Comparison of ENCODE assay signal across 8 cellular contexts in genomic region chr13:94362411-94362909, GRCh38.
DNase-seq lines count a peak whose midpoint lies in the region; ATAC-seq and TF ChIP-seq lines count a peak whose summit lies in the region.

No MANE protein-coding gene starts in this region.

- peak; percentile 97 to 99 for TF ChIP-seq RAD21 in liver (IDR thresholded peaks at IDR 0.05)

- H3K9ac ChIP-seq in colonic mucosa (ENCODE audit: low read depth in 2 of 2, low read length in 2 of 2): no peak overlapping the region
- peak overlapping the region in 1 of 2 donors; percentile 23 for H3K9ac ChIP-seq in liver (ENCODE audit: low read depth in 1 of 2, low read length in 2 of 2)

- no peaks in the 10 kb centered on the region for H3K9me3 ChIP-seq in CD8-positive, alpha-beta T cell (ENCODE audit: low read length)
- no peaks in the 10 kb centered on the region for H3K9me3 ChIP-seq in colonic mucosa
- no peaks in the 10 kb centered on the region for H3K9me3 ChIP-seq in liver (ENCODE audit: control insufficient read depth in 4 of 4, low read length in 3 of 4)

- H3K9me3 Mint-ChIP-seq in CD8-positive, alpha-beta T cell: no peaks in the 10 kb centered on the region

- peak; percentile 83 for TF ChIP-seq CTCF in CD8-positive, alpha-beta T cell (IDR thresholded peaks at IDR 0.05)
- peak; percentile 83 for TF ChIP-seq CTCF in colonic mucosa (IDR thresholded peaks at IDR 0.05)
- TF ChIP-seq CTCF in liver (IDR thresholded peaks at IDR 0.05; ENCODE audit: low read depth, low read length, missing input control): peak; percentile 91

- H3K4me1 Mint-ChIP-seq in CD8-positive, alpha-beta T cell (ENCODE audit: low read depth): no peaks in the 10 kb centered on the region

- intact Hi-C loops in CD8-positive, alpha-beta T cell (cut with DNase I, micrococcal nuclease): loop anchor here in 1 of 2 experiments (10.0 kb wide), 1 partner anchor 1468 kb away; no protein-coding TSS in a partner anchor
- intact Hi-C loops in colonic mucosa (cut with DNase I): no loop called here

- no peaks in the 10 kb centered on the region for H3K36me3 ChIP-seq in CD8-positive, alpha-beta T cell (ENCODE audit: insufficient read depth, low read length)
- no peaks in the 10 kb centered on the region for H3K36me3 ChIP-seq in colonic mucosa
- H3K36me3 ChIP-seq in liver (ENCODE audit: control insufficient read depth in 4 of 4, insufficient read depth in 3 of 4, low read depth in 1 of 4, low read length in 3 of 4): no peaks in the 10 kb centered on the region

- no peak overlapping the region for H3K27ac ChIP-seq in CD8-positive, alpha-beta T cell (ENCODE audit: low read depth, low read length)
- H3K27ac ChIP-seq in colonic mucosa (no peak overlapping the region), liver (ENCODE audit: low read depth in 1 of 2, low read length in 2 of 2) (no peak overlapping the region)

- no peaks in the 10 kb centered on the region for H3K27me3 ChIP-seq in CD8-positive, alpha-beta T cell (ENCODE audit: insufficient read depth, low read length)
- H3K27me3 ChIP-seq in colonic mucosa: no peaks in the 10 kb centered on the region
- no peaks in the 10 kb centered on the region for H3K27me3 ChIP-seq in liver (ENCODE audit: control insufficient read depth in 4 of 4, insufficient read depth in 4 of 4, low read length in 3 of 4)

- no peak overlapping the region for H3K4me3 Mint-ChIP-seq in CD8-positive, alpha-beta T cell

- WGBS in liver: 1% methylated on average over 4 of the region's 4 CpGs

- H3K27me3 Mint-ChIP-seq in CD8-positive, alpha-beta T cell (ENCODE audit: low read depth): no peaks in the 10 kb centered on the region

- POLR2A ChIA-PET in CD8-positive, alpha-beta T cell (lab: Charles Lee): interaction anchor here (0.7 kb wide), 1 partner anchor 296 kb away, joined by 3 read pairs; no protein-coding TSS in a partner anchor

- CTCF ChIA-PET in CD8-positive, alpha-beta T cell (lab: Charles Lee): interaction anchor here (0.7 to 2.1 kb wide), 19 partner anchors 8 to 1116 kb away, joined by 3 to 19 read pairs (median 4); no protein-coding TSS in a partner anchor

- no peaks in the 10 kb centered on the region for H3K36me3 Mint-ChIP-seq in CD8-positive, alpha-beta T cell

- no peak overlapping the region for H3K4me3 ChIP-seq in CD8-positive, alpha-beta T cell (ENCODE audit: low read depth, low read length)
- H3K4me3 ChIP-seq in colonic mucosa (no peak overlapping the region), liver (ENCODE audit: low read depth in 1 of 3, low read length in 3 of 3) (no peak overlapping the region)

- no peak overlapping the region for H3K27ac Mint-ChIP-seq in CD8-positive, alpha-beta T cell

- peak; percentile 28 to 73 (median 55) for DNase-seq in CD8-positive, alpha-beta T cell
- DNase-seq in NCI-H460 (ENCODE audit: extremely low read depth, low read depth) (peak; percentile 74), colonic mucosa (peak; percentile 66)
- peak; percentile 45 for DNase-seq in activated CD4-positive, alpha-beta T cell treated with anti-CD3 and anti-CD28 coated beads for 1 hour
- DNase-seq in stimulated activated CD4-positive, alpha-beta T cell treated with anti-CD3 and anti-CD28 coated beads, TNF-alpha, amount 100 ng/mL, for 48 hours (ENCODE audit: low read depth in 3 of 3): peak; percentile 39 to 47 (median 46)

- H3K4me1 ChIP-seq in CD8-positive, alpha-beta T cell (ENCODE audit: insufficient read depth, low read length): no peaks in the 10 kb centered on the region
- H3K4me1 ChIP-seq in colonic mucosa: no peaks in the 10 kb centered on the region
- peaks cover 0 to 8% (median 4%) of the 10 kb centered on the region in 4 donors for H3K4me1 ChIP-seq in liver (ENCODE audit: control insufficient read depth in 4 of 4, insufficient read depth in 4 of 4, low read length in 3 of 4)

- peak; percentile 98 for ATAC-seq in CD8-positive, alpha-beta T cell
- ATAC-seq in GM19351 (IDR thresholded peaks at IDR 0.05; ENCODE audit: unreplicated experiment) (peak; percentile 99), HG03432 (IDR thresholded peaks at IDR 0.05; ENCODE audit: unreplicated experiment) (peak; percentile 99)

TF ChIP-seq in liver, 16 proteins besides CTCF, POLR2A, EP300 and RAD21:
- TF ChIP-seq NR2F2 (IDR thresholded peaks at IDR 0.05) (no peak), ATF3 (IDR thresholded peaks at IDR 0.05) (peak; percentile 34), JUND (IDR thresholded peaks at IDR 0.05) (peak; percentile 29 to 78), RXRA (IDR thresholded peaks at IDR 0.05) (peak; percentile 19 to 45), HNF4A (conservative IDR thresholded peaks at IDR 0.05) (no peak), GABPA (IDR thresholded peaks at IDR 0.05 in 1 of 2, conservative IDR thresholded peaks at IDR 0.05 in 1 of 2) (no peak)
